ENCODE assay signal across 25 cellular contexts in genomic region chr5:178177569-178177968, GRCh38. TPM values are rescaled to one million over a fixed set of nuclear protein-coding genes. Genes with fewer than 3 reads are reported as not detected.
"Had no signal": no experiment of that assay in that cellular context is flagged by ENCODE, and none has a peak within 500 bp of the region (broad histone marks: within the 10 kb centered on the region; RNA-seq: fewer than 3 reads in every experiment).

No MANE protein-coding gene starts in this region.

- H3K27ac ChIP-seq: breast epithelium, Peyer's patch, RWPE1, SJCRH30, WERI-Rb-1 had no signal

- H3K9ac ChIP-seq: SK-N-SH had no signal

- ATAC-seq: activated CD4-positive, CD25-positive, alpha-beta regulatory T cell treated with anti-CD3 and anti-CD28 coated beads, Interleukin-2, amount 50 U/mL, for 24 hours; activated CD8-positive, alpha-beta T cell treated with anti-CD3 and anti-CD28 coated beads for 36 hours had no signal

- H3K4me3 Mint-ChIP-seq: activated CD8-positive, alpha-beta T cell treated with anti-CD3 and anti-CD28 coated beads for 36 hours; activated naive CD8-positive, alpha-beta T cell treated with anti-CD3 and anti-CD28 coated beads, Interleukin-2, amount 10 ng/mL, durations not matched to agents 7 days and 5 days had no signal

- H3K36me3 ChIP-seq: breast epithelium, Peyer's patch, SJCRH30, WERI-Rb-1 had no signal

- H3K27ac Mint-ChIP-seq: activated CD8-positive, alpha-beta T cell treated with anti-CD3 and anti-CD28 coated beads for 36 hours; activated naive CD8-positive, alpha-beta T cell treated with anti-CD3 and anti-CD28 coated beads, Interleukin-2, amount 10 ng/mL, durations not matched to agents 7 days and 5 days had no signal

- H3K36me3 Mint-ChIP-seq: activated naive CD8-positive, alpha-beta T cell treated with anti-CD3 and anti-CD28 coated beads, Interleukin-2, amount 10 ng/mL, durations not matched to agents 7 days and 5 days had no signal

- H3K4me1 ChIP-seq: breast epithelium, Peyer's patch, SJCRH30 had no signal

- H3K9me3 ChIP-seq: breast epithelium, Peyer's patch, SJCRH30, SK-N-SH had no signal

- H3K4me3 ChIP-seq: breast epithelium, Peyer's patch, SJCRH30 had no signal

- DNase-seq: activated CD4-positive, alpha-beta T cell treated with anti-CD3 and anti-CD28 coated beads for 4 hours; activated CD8-positive, alpha-beta memory T cell treated with anti-CD3 and anti-CD28 coated beads, Interleukin-2, amount 50 U/mL, for 4 hours; activated CD8-positive, alpha-beta T cell treated with anti-CD3 and anti-CD28 coated beads for 36 hours; activated naive CD4-positive, alpha-beta T cell treated with anti-CD3 and anti-CD28 coated beads, Interleukin-2, amount 50 U/mL, for 16 hours; activated naive CD8-positive, alpha-beta T cell treated with anti-CD3 and anti-CD28 coated beads, Interleukin-2, amount 10 ng/mL, durations not matched to agents 7 days and 5 days; aorta; central memory CD4-positive, alpha-beta T cell; NCI-H1105 treated with DMSO at 0.1 percent for 48 hours; NCI-H1436 treated with DMSO at 0.1 percent for 48 hours; NCI-H187; NCI-H2081; NCI-H510A treated with DMSO at 0.1 percent for 48 hours; NCI-H69; NK-92 treated with Interleukin-12 subunit alpha and Interleukin-12 subunit beta, amount 100 ng/mL, for 24 hours; Right ventricle myocardium superior; SJCRH30; SK-N-SH; T-helper 1 cell; WERI-Rb-1 had no signal

- H3K27me3 ChIP-seq: Peyer's patch, SJCRH30 had no signal

- H3K9me3 Mint-ChIP-seq: activated CD8-positive, alpha-beta T cell treated with anti-CD3 and anti-CD28 coated beads for 36 hours; activated naive CD8-positive, alpha-beta T cell treated with anti-CD3 and anti-CD28 coated beads, Interleukin-2, amount 10 ng/mL, durations not matched to agents 7 days and 5 days had no signal

RNA-seq across cellular contexts. Expression of gene GMCL2, which starts 9.6 kb away (rescaled TPM):
- total RNA-seq: activated CD8-positive, alpha-beta T cell treated with anti-CD3 and anti-CD28 coated beads for 36 hours; activated naive CD8-positive, alpha-beta T cell treated with anti-CD3 and anti-CD28 coated beads, Interleukin-2, amount 10 ng/mL, durations not matched to agents 7 days and 5 days; aorta; breast epithelium; chondrocyte; Peyer's patch; Right ventricle myocardium superior; SJCRH30; T-helper 2 cell treated with Interferon-gamma antibody and Interleukin-4, amounts not matched to agents 100 ng/mL and 5 ng/mL, for 36 hours had no signal
